8 cellular contexts compared by ENCODE assay signal in the genomic region with DNA sequence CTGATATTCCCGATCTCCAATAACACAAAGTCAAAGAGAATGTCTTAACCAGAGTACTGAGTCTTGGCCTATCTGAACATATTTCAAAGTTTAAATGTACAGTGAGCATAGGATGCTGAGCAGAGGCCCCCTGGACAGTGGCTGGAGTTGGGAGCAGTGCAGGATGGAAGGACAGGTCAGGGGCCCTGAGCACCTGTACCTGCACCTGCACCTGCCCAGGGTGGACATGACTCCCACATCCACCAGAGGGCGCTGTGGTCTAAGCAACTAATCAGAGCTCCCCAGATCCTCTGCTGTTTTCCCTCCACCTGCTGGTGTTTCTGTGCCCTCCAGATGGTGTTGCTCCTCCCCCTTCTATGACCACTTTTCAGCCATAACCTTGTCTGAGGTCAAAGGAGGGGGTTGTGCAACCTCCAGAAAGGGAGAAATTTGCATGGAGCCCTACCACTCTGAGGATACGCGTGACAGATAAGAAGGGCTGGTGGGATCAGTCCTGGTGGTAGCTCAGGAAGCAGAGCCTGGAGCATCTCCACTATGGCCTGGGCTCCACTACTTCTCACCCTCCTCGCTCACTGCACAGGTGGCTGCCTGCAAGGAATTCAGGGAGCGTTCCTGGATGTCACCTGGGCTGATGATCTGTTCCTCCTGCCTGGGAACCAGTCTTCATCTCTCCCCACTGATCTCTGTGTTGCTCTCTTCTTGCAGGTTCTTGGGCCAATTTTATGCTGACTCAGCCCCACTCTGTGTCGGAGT. TPM values are rescaled to one million over a fixed set of nuclear protein-coding genes. Genes with fewer than 3 reads are reported as not detected.
DNase-seq lines count a peak whose midpoint lies in the region; ATAC-seq and TF ChIP-seq lines count a peak whose summit lies in the region.

No MANE protein-coding gene starts in this region.

- peak; percentile 73 for DNase-seq in DMS153 treated with DMSO at 0.1 percent for 48 hours (lab: John Stamatoyannopoulos, UW; ENCODE audit: unreplicated experiment)
- peak; percentile 56 for DNase-seq in RKO (ENCODE audit: low spot score)
- peak; percentile 61 for DNase-seq in activated T-helper 2 cell treated with anti-CD3 and anti-CD28 coated beads, Interferon-gamma antibody, Interleukin-2, Interleukin-4, amounts not matched to agents 10 μg/mL and 5 μg/mL and 100 μg/mL, durations not matched to agents 14 hours and 24 hours and 36 hours (ENCODE audit: low spot score)
- peak; percentile 43 to 88 (median 73) for DNase-seq in head of caudate nucleus
- DNase-seq in retina, result peak; percentile 65

- H3K4me3 ChIP-seq in KMS-11 (IDR thresholded peaks at IDR 0.05; ENCODE audit: insufficient read depth, low read depth, low read length), result no peak overlapping the region

- H3K4me1 ChIP-seq in KMS-11 (ENCODE audit: low read depth, poor library complexity, severe bottlenecking), result peaks cover 11% of the 10 kb centered on the region

- H3K27ac Mint-ChIP-seq in activated T-helper 2 cell treated with anti-CD3 and anti-CD28 coated beads, Interferon-gamma antibody, Interleukin-2, Interleukin-4, amounts not matched to agents 10 μg/mL and 5 μg/mL and 100 μg/mL, durations not matched to agents 14 hours and 24 hours and 36 hours, result no peak overlapping the region

- H3K4me3 Mint-ChIP-seq in activated T-helper 2 cell treated with anti-CD3 and anti-CD28 coated beads, Interferon-gamma antibody, Interleukin-2, Interleukin-4, amounts not matched to agents 10 μg/mL and 5 μg/mL and 100 μg/mL, durations not matched to agents 14 hours and 24 hours and 36 hours (ENCODE audit: low read depth), result no peak overlapping the region

- TF ChIP-seq CTCF in KMS-11 (conservative IDR thresholded peaks at IDR 0.05; ENCODE audit: low read depth, low read length), result peak; percentile 92

- no peaks in the 10 kb centered on the region for H3K79me2 ChIP-seq in KMS-11 (ENCODE audit: insufficient read depth, low read depth)

- H3K27me3 ChIP-seq in KMS-11 (ENCODE audit: insufficient read depth, low read depth), result no peaks in the 10 kb centered on the region

- no peaks in the 10 kb centered on the region for H3K36me3 Mint-ChIP-seq in activated T-helper 2 cell treated with anti-CD3 and anti-CD28 coated beads, Interferon-gamma antibody, Interleukin-2, Interleukin-4, amounts not matched to agents 10 μg/mL and 5 μg/mL and 100 μg/mL, durations not matched to agents 14 hours and 24 hours and 36 hours (ENCODE audit: low read depth)

- no peak overlapping the region for H3K9ac ChIP-seq in KMS-11

- no peaks in the 10 kb centered on the region for H3K4me1 Mint-ChIP-seq in activated T-helper 2 cell treated with anti-CD3 and anti-CD28 coated beads, Interferon-gamma antibody, Interleukin-2, Interleukin-4, amounts not matched to agents 10 μg/mL and 5 μg/mL and 100 μg/mL, durations not matched to agents 14 hours and 24 hours and 36 hours (ENCODE audit: low read depth)

- no peaks in the 10 kb centered on the region for H3K36me3 ChIP-seq in KMS-11 (ENCODE audit: insufficient read depth)

- no peak overlapping the region for H3K27ac ChIP-seq in KMS-11

- H4K20me1 ChIP-seq in KMS-11 (ENCODE audit: insufficient read depth), result no peaks in the 10 kb centered on the region

- peaks cover 25% of the 10 kb centered on the region for H3K27me3 Mint-ChIP-seq in activated T-helper 2 cell treated with anti-CD3 and anti-CD28 coated beads, Interferon-gamma antibody, Interleukin-2, Interleukin-4, amounts not matched to agents 10 μg/mL and 5 μg/mL and 100 μg/mL, durations not matched to agents 14 hours and 24 hours and 36 hours (ENCODE audit: low read depth)

- H3K9me3 Mint-ChIP-seq in activated T-helper 2 cell treated with anti-CD3 and anti-CD28 coated beads, Interferon-gamma antibody, Interleukin-2, Interleukin-4, amounts not matched to agents 10 μg/mL and 5 μg/mL and 100 μg/mL, durations not matched to agents 14 hours and 24 hours and 36 hours, result no peaks in the 10 kb centered on the region

- intact Hi-C loops in activated T-helper 2 cell treated with anti-CD3 and anti-CD28 coated beads, Interferon-gamma antibody, Interleukin-2, Interleukin-4, amounts not matched to agents 10 μg/mL and 5 μg/mL and 100 μg/mL, durations not matched to agents 14 hours and 24 hours and 36 hours (cut with micrococcal nuclease), result loop anchor here (5.0 kb wide), 1 partner anchor 42 kb away; no protein-coding TSS in a partner anchor
- intact Hi-C loops in head of caudate nucleus (cut with DNase I), result no loop called here

- ATAC-seq in GM21526 (IDR thresholded peaks at IDR 0.05; ENCODE audit: low FRiP score, unreplicated experiment), result peak; percentile 62
- no peak for ATAC-seq in GM21619 (IDR thresholded peaks at IDR 0.05; ENCODE audit: unreplicated experiment)

- peak overlapping the region; percentile 48; the same call in 1 of the 2 replicates for H2AFZ ChIP-seq in KMS-11 (ENCODE audit: low read depth)

- peak overlapping the region; percentile 47; the same call in 1 of the 2 replicates for H3K4me2 ChIP-seq in KMS-11

RNA-seq across cellular contexts. Expression of a gene that starts 49.1 kb away (rescaled TPM):
- not detected in 2 replicates for total RNA-seq in activated T-helper 2 cell treated with anti-CD3 and anti-CD28 coated beads, Interferon-gamma antibody, Interleukin-2, Interleukin-4, amounts not matched to agents 10 μg/mL and 5 μg/mL and 100 μg/mL, durations not matched to agents 14 hours and 24 hours and 36 hours
